ENCODE assay signal across 41 cellular contexts in genomic region chr16:1059310-1059709, GRCh38. TPM values are rescaled to one million over a fixed set of nuclear protein-coding genes. Genes with fewer than 3 reads are reported as not detected.
"Had no signal": no experiment of that assay in that cellular context is flagged by ENCODE, and none has a peak within 500 bp of the region (broad histone marks: within the 10 kb centered on the region; RNA-seq: fewer than 3 reads in every experiment).

No MANE protein-coding gene starts in this region.

- H3K9me3 ChIP-seq: adrenal gland, body of pancreas had no signal

- H3K4me1 ChIP-seq: adrenal gland, breast epithelium had no signal

- H3K4me3 ChIP-seq: adrenal gland, body of pancreas, breast epithelium had no signal

- DNase-seq: activated B cell treated with CpG ODN at 0.5 μM for 24 hours; activated CD4-positive, alpha-beta memory T cell treated with anti-CD3 and anti-CD28 coated beads for 36 hours; activated CD4-positive, alpha-beta T cell treated with anti-CD3 and anti-CD28 coated beads for 4 hours; activated CD4-positive, alpha-beta T cell treated with anti-CD3 and anti-CD28 coated beads, Interleukin-2, amount 10 ng/mL, durations not matched to agents 24 days and 14 days; activated CD4-positive, alpha-beta T cell treated with anti-CD3 and anti-CD28 coated beads, Interleukin-2, amount 50 U/mL, for 1 hour; activated CD4-positive, alpha-beta T cell treated with anti-CD3 and anti-CD28 coated beads, Interleukin-2, amount 50 U/mL, for 4 hours; activated CD4-positive, CD25-positive, alpha-beta regulatory T cell treated with anti-CD3 and anti-CD28 coated beads, Interleukin-2, amount 50 U/mL, for 72 hours; activated CD8-positive, alpha-beta memory T cell treated with anti-CD3 and anti-CD28 coated beads, Interleukin-2, amount 50 U/mL, for 4 hours; activated CD8-positive, alpha-beta T cell treated with anti-CD3 and anti-CD28 coated beads for 36 hours; activated effector memory CD4-positive, alpha-beta T cell treated with anti-CD3 and anti-CD28 coated beads, Interleukin-2, amount 50 U/mL, for 16 hours; activated gamma-delta T cell treated with Interleukin-2 at 50 U/mL for 16 hours; activated naive CD4-positive, alpha-beta T cell; activated naive CD4-positive, alpha-beta T cell treated with anti-CD3 and anti-CD28 coated beads for 36 hours; activated naive CD4-positive, alpha-beta T cell treated with anti-CD3 and anti-CD28 coated beads, Interleukin-2, amount 50 U/mL, for 16 hours; activated naive CD8-positive, alpha-beta T cell treated with anti-CD3 and anti-CD28 coated beads for 36 hours; activated T-cell treated with anti-CD3 and anti-CD28 coated beads for 4 hours; activated T-cell treated with anti-CD3 and anti-CD28 coated beads, Interleukin-2, amount 50 U/mL, for 1 hour; activated T-cell treated with anti-CD3 and anti-CD28 coated beads, Interleukin-2, amount 50 U/mL, for 4 hours; activated T-cell treated with anti-CD3 and anti-CD28 coated beads, Interleukin-2, amount 50 U/mL, for 72 hours; adrenal gland; amniotic stem cell; aorta; body of pancreas; brain microvascular endothelial cell; central memory CD4-positive, alpha-beta T cell; cerebellar nuclear complex; T-helper 1 cell; T-helper 2 cell; T-helper 9 cell had no signal

- H3K27me3 Mint-ChIP-seq: activated CD4-positive, alpha-beta memory T cell treated with anti-CD3 and anti-CD28 coated beads for 36 hours; activated CD4-positive, alpha-beta T cell treated with anti-CD3 and anti-CD28 coated beads, Interleukin-2, amount 10 ng/mL, durations not matched to agents 24 days and 14 days; activated CD8-positive, alpha-beta T cell treated with anti-CD3 and anti-CD28 coated beads for 36 hours had no signal

- H3K4me1 Mint-ChIP-seq: activated B cell treated with CpG ODN at 0.5 μM for 24 hours; activated CD4-positive, alpha-beta T cell treated with anti-CD3 and anti-CD28 coated beads, Interleukin-2, amount 10 ng/mL, durations not matched to agents 24 days and 14 days; activated T-helper 17 cell treated with anti-CD3 and anti-CD28 coated beads, Interleukin-2, amount 50 U/mL, for 72 hours had no signal

- ATAC-seq: activated CD8-positive, alpha-beta T cell treated with anti-CD3 and anti-CD28 coated beads for 36 hours; activated naive CD4-positive, alpha-beta T cell treated with anti-CD3 and anti-CD28 coated beads, Interleukin-2, amount 50 U/mL, for 72 hours; activated T-cell treated with anti-CD3 and anti-CD28 coated beads, Interleukin-2, amount 50 U/mL, for 4 hours; activated T-cell treated with anti-CD3 and anti-CD28 coated beads, Interleukin-2, amount 50 U/mL, for 72 hours; activated T-helper 17 cell treated with anti-CD3 and anti-CD28 coated beads, Interleukin-2, amount 50 U/mL, for 72 hours; body of pancreas had no signal

- H3K36me3 ChIP-seq: adrenal gland, brain microvascular endothelial cell, breast epithelium had no signal

- H3K36me3 Mint-ChIP-seq: activated CD4-positive, alpha-beta memory T cell treated with anti-CD3 and anti-CD28 coated beads for 36 hours; activated naive CD8-positive, alpha-beta T cell treated with anti-CD3 and anti-CD28 coated beads for 36 hours had no signal

- H3K4me3 Mint-ChIP-seq: activated B cell treated with CpG ODN at 0.5 μM for 24 hours; activated CD4-positive, alpha-beta memory T cell treated with anti-CD3 and anti-CD28 coated beads for 36 hours; activated CD4-positive, alpha-beta T cell treated with anti-CD3 and anti-CD28 coated beads, Interleukin-2, amount 10 ng/mL, durations not matched to agents 24 days and 14 days; activated CD8-positive, alpha-beta T cell treated with anti-CD3 and anti-CD28 coated beads for 36 hours; activated naive CD4-positive, alpha-beta T cell treated with anti-CD3 and anti-CD28 coated beads for 36 hours; activated naive CD8-positive, alpha-beta T cell treated with anti-CD3 and anti-CD28 coated beads for 36 hours; activated T-cell treated with anti-CD3 and anti-CD28 coated beads, Interleukin-2, amount 50 U/mL, for 4 hours; activated T-cell treated with anti-CD3 and anti-CD28 coated beads, Interleukin-2, amount 50 U/mL, for 72 hours; activated T-helper 1 cell treated with anti-CD3 and anti-CD28 coated beads, Interleukin-12 subunit alpha, Interleukin-12 subunit beta, Interleukin-2, Interleukin-4 antibody, amounts not matched to agents 30 ng/mL and 10 ng/mL and 1 ng/mL, durations not matched to agents 14 hours and 24 hours and 36 hours; activated T-helper 17 cell treated with anti-CD3 and anti-CD28 coated beads, Interleukin-2, amount 50 U/mL, for 72 hours; T-helper 1 cell treated with Interleukin-12 subunit alpha and Interleukin-12 subunit beta and Interleukin-4 antibody, amounts not matched to agents 30 μg/mL and 1 μg/mL, for 36 hours; T-helper 2 cell treated with Interferon-gamma antibody and Interleukin-4, amounts not matched to agents 5 μg/mL and 100 μg/mL, for 36 hours had no signal

- H3K27ac Mint-ChIP-seq: activated B cell treated with CpG ODN at 0.5 μM for 24 hours; activated CD4-positive, alpha-beta memory T cell treated with anti-CD3 and anti-CD28 coated beads for 36 hours; activated CD4-positive, alpha-beta T cell treated with anti-CD3 and anti-CD28 coated beads, Interleukin-2, amount 10 ng/mL, durations not matched to agents 24 days and 14 days; activated CD8-positive, alpha-beta T cell treated with anti-CD3 and anti-CD28 coated beads for 36 hours; activated naive CD4-positive, alpha-beta T cell treated with anti-CD3 and anti-CD28 coated beads for 36 hours; activated naive CD4-positive, alpha-beta T cell treated with anti-CD3 and anti-CD28 coated beads, Interleukin-2, amount 50 U/mL, for 72 hours; activated naive CD8-positive, alpha-beta T cell treated with anti-CD3 and anti-CD28 coated beads for 36 hours; activated T-cell treated with anti-CD3 and anti-CD28 coated beads, Interleukin-2, amount 50 U/mL, for 72 hours; activated T-helper 1 cell treated with anti-CD3 and anti-CD28 coated beads, Interleukin-12 subunit alpha, Interleukin-12 subunit beta, Interleukin-2, Interleukin-4 antibody, amounts not matched to agents 30 ng/mL and 10 ng/mL and 1 ng/mL, durations not matched to agents 14 hours and 24 hours and 36 hours; activated T-helper 17 cell treated with anti-CD3 and anti-CD28 coated beads, Interleukin-2, amount 50 U/mL, for 72 hours; T-helper 1 cell treated with Interleukin-12 subunit alpha and Interleukin-12 subunit beta and Interleukin-4 antibody, amounts not matched to agents 30 μg/mL and 1 μg/mL, for 36 hours; T-helper 2 cell treated with Interferon-gamma antibody and Interleukin-4, amounts not matched to agents 5 μg/mL and 100 μg/mL, for 36 hours had no signal

- H3K9me3 Mint-ChIP-seq: activated T-helper 17 cell treated with anti-CD3 and anti-CD28 coated beads, Interleukin-2, amount 50 U/mL, for 72 hours had no signal

- FAIRE-seq: astrocyte, TTC549 had no signal

- H3K27ac ChIP-seq: adrenal gland, body of pancreas, brain microvascular endothelial cell, breast epithelium, VCaP had no signal

RNA-seq across cellular contexts. Expression of gene SSTR5, which starts 13.2 kb away (rescaled TPM):
- total RNA-seq: activated B cell treated with CpG ODN at 0.5 μM for 24 hours; activated CD4-positive, alpha-beta memory T cell treated with anti-CD3 and anti-CD28 coated beads for 36 hours; activated CD4-positive, alpha-beta T cell treated with anti-CD3 and anti-CD28 coated beads, Interleukin-2, amount 10 ng/mL, durations not matched to agents 24 days and 14 days; activated CD8-positive, alpha-beta memory T cell treated with anti-CD3 and anti-CD28 coated beads for 36 hours; activated CD8-positive, alpha-beta T cell treated with anti-CD3 and anti-CD28 coated beads for 36 hours; activated naive CD4-positive, alpha-beta T cell treated with anti-CD3 and anti-CD28 coated beads for 36 hours; activated naive CD4-positive, alpha-beta T cell treated with anti-CD3 and anti-CD28 coated beads, Interleukin-2, amount 50 U/mL, for 72 hours; activated naive CD8-positive, alpha-beta T cell treated with anti-CD3 and anti-CD28 coated beads for 36 hours; activated T-cell treated with anti-CD3 and anti-CD28 coated beads, Interleukin-2, amount 50 U/mL, for 4 hours; activated T-cell treated with anti-CD3 and anti-CD28 coated beads, Interleukin-2, amount 50 U/mL, for 72 hours; activated T-helper 1 cell treated with anti-CD3 and anti-CD28 coated beads, Interleukin-12 subunit alpha, Interleukin-12 subunit beta, Interleukin-2, Interleukin-4 antibody, amounts not matched to agents 30 ng/mL and 10 ng/mL and 1 ng/mL, durations not matched to agents 14 hours and 24 hours and 36 hours; activated T-helper 17 cell treated with anti-CD3 and anti-CD28 coated beads, Interleukin-2, amount 50 U/mL, for 72 hours; astrocyte; breast epithelium; chondrocyte had no signal

RNA-seq across cellular contexts. Expression of gene C1QTNF8, which starts 36.7 kb away (rescaled TPM):
- total RNA-seq: activated B cell treated with CpG ODN at 0.5 μM for 24 hours; activated CD4-positive, alpha-beta memory T cell treated with anti-CD3 and anti-CD28 coated beads for 36 hours; activated CD4-positive, alpha-beta T cell treated with anti-CD3 and anti-CD28 coated beads, Interleukin-2, amount 10 ng/mL, durations not matched to agents 24 days and 14 days; activated CD8-positive, alpha-beta memory T cell treated with anti-CD3 and anti-CD28 coated beads for 36 hours; activated CD8-positive, alpha-beta T cell treated with anti-CD3 and anti-CD28 coated beads for 36 hours; activated naive CD4-positive, alpha-beta T cell treated with anti-CD3 and anti-CD28 coated beads for 36 hours; activated naive CD4-positive, alpha-beta T cell treated with anti-CD3 and anti-CD28 coated beads, Interleukin-2, amount 50 U/mL, for 72 hours; activated naive CD8-positive, alpha-beta T cell treated with anti-CD3 and anti-CD28 coated beads for 36 hours; activated T-cell treated with anti-CD3 and anti-CD28 coated beads, Interleukin-2, amount 50 U/mL, for 4 hours; activated T-cell treated with anti-CD3 and anti-CD28 coated beads, Interleukin-2, amount 50 U/mL, for 72 hours; activated T-helper 1 cell treated with anti-CD3 and anti-CD28 coated beads, Interleukin-12 subunit alpha, Interleukin-12 subunit beta, Interleukin-2, Interleukin-4 antibody, amounts not matched to agents 30 ng/mL and 10 ng/mL and 1 ng/mL, durations not matched to agents 14 hours and 24 hours and 36 hours; activated T-helper 17 cell treated with anti-CD3 and anti-CD28 coated beads, Interleukin-2, amount 50 U/mL, for 72 hours; astrocyte; body of pancreas; breast epithelium; cardiac septum; chondrocyte had no signal
